Comparison of ENCODE assay signal across 8 cellular contexts in genomic region chr2:68467077-68467960, GRCh38. TPM values are rescaled to one million over a fixed set of nuclear protein-coding genes. Genes with fewer than 3 reads are reported as not detected.
A peak's percentile ranks its signal among the peaks of the same experiment; 100 is the strongest.
DNase-seq lines count a peak whose midpoint lies in the region; ATAC-seq, FAIRE-seq and TF ChIP-seq lines count a peak whose summit lies in the region.

A gene with protein sequence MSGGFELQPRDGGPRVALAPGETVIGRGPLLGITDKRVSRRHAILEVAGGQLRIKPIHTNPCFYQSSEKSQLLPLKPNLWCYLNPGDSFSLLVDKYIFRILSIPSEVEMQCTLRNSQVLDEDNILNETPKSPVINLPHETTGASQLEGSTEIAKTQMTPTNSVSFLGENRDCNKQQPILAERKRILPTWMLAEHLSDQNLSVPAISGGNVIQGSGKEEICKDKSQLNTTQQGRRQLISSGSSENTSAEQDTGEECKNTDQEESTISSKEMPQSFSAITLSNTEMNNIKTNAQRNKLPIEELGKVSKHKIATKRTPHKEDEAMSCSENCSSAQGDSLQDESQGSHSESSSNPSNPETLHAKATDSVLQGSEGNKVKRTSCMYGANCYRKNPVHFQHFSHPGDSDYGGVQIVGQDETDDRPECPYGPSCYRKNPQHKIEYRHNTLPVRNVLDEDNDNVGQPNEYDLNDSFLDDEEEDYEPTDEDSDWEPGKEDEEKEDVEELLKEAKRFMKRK (plus strand): TSS chr2:68467585. CDS start chr2:68467732, 147 bp downstream.
TSS of gene FBXO48 (minus strand) at chr2:68467294. CDS start at chr2:68465145, 2,149 bp downstream.

- no peaks in the 10 kb centered on the region for H3K27me3 Mint-ChIP-seq in activated B cell treated with CpG ODN at 0.5 μM for 24 hours

- no peaks in the 10 kb centered on the region for H3K36me3 ChIP-seq in small intestine (ENCODE audit: control insufficient read depth in 2 of 2, insufficient read depth in 2 of 2, low read length in 2 of 2)

- H3K27me3 ChIP-seq in small intestine (ENCODE audit: control insufficient read depth in 2 of 2, insufficient read depth in 2 of 2, low read length in 2 of 2): no peaks in the 10 kb centered on the region

- TF ChIP-seq CTCF in AG09309 (IDR thresholded peaks at IDR 0.05; ENCODE audit: control insufficient read depth, insufficient read depth, low read depth, low read length, missing control alignments): no peak
- TF ChIP-seq CTCF in activated B cell treated with CpG ODN at 0.5 μM for 24 hours (IDR thresholded peaks at IDR 0.05): no peak

- H3K4me3 ChIP-seq in AG09309 (ENCODE audit: control insufficient read depth, low read depth, low read length) (peak within 1 kb of the TSS; percentile 92), small intestine (ENCODE audit: low read depth in 1 of 2, low read length in 2 of 2) (peak within 1 kb of the TSS; percentile 69 to 88)

- POLR2A ChIA-PET in activated B cell treated with CpG ODN at 0.5 μM for 24 hours (lab: Charles Lee): interaction anchor here (0.9 to 1.9 kb wide), 17 partner anchors 20 to 970 kb away, joined by 3 to 16 read pairs (median 4); partner anchors contain the start of genes NFU1 and PNO1

- peaks cover 29% of the 10 kb centered on the region for H3K4me1 Mint-ChIP-seq in activated B cell treated with CpG ODN at 0.5 μM for 24 hours

- no peaks in the 10 kb centered on the region for H3K9me3 ChIP-seq in small intestine (ENCODE audit: control insufficient read depth, low read depth)

- intact Hi-C loops in activated B cell treated with CpG ODN at 0.5 μM for 24 hours (cut with micrococcal nuclease): loop anchor here (1.0 to 10.0 kb wide), 14 partner anchors 26 to 1835 kb away; partner anchors contain the start of genes ANTXR1, C1D, FAM136A and GFPT1

- ATAC-seq in GM19023 (IDR thresholded peaks at IDR 0.05; ENCODE audit: unreplicated experiment): peak; percentile 92
- ATAC-seq in HG03196 (IDR thresholded peaks at IDR 0.05; ENCODE audit: unreplicated experiment): peak; percentile 98
- ATAC-seq in activated B cell treated with CpG ODN at 0.5 μM for 24 hours (ENCODE audit: low read depth): peak; percentile 94

- WGBS in small intestine, 3 donors: 0 to 1% (median 0%) methylated on average over 78 to 82 of the region's 82 CpGs

- peaks cover 0 to 2% of the 10 kb centered on the region in 2 donors for H3K4me1 ChIP-seq in small intestine (ENCODE audit: control insufficient read depth in 2 of 2, insufficient read depth in 1 of 2, low read depth in 1 of 2, low read length in 1 of 2)

- H3K9me3 Mint-ChIP-seq in activated B cell treated with CpG ODN at 0.5 μM for 24 hours: no peaks in the 10 kb centered on the region

- CTCF ChIA-PET in activated B cell treated with CpG ODN at 0.5 μM for 24 hours (lab: Charles Lee): interaction anchor here (1.0 to 8.2 kb wide), 10 partner anchors 14 to 457 kb away, joined by 3 to 165 read pairs (median 11); no protein-coding TSS in a partner anchor

- peaks cover 10% of the 10 kb centered on the region for H3K36me3 Mint-ChIP-seq in activated B cell treated with CpG ODN at 0.5 μM for 24 hours (ENCODE audit: low read depth)

- peak; percentile 77 for FAIRE-seq in small intestine (lab: Jason Lieb, UNC)

- H3K27ac ChIP-seq in caudate nucleus (ENCODE audit: low read depth, low read length) (peak within 1 kb of the TSS; percentile 58), small intestine (ENCODE audit: low read depth in 1 of 2, low read length in 1 of 2) (peak within 1 kb of the TSS; percentile 78 to 89)

- H3K4me3 Mint-ChIP-seq in activated B cell treated with CpG ODN at 0.5 μM for 24 hours: peak within 1 kb of the TSS; percentile 98

- peak; percentile 97 for DNase-seq in AG09309 (ENCODE audit: low read depth)
- peak; percentile 99 for DNase-seq in NCI-H226
- peak; percentile 96 for DNase-seq in activated B cell treated with CpG ODN at 0.5 μM for 24 hours
- DNase-seq in caudate nucleus (lab: John Stamatoyannopoulos, UW): peak; percentile 73 to 100 (median 97)
- DNase-seq in iPS-NIHi7 (ENCODE audit: extremely low spot score): peak; percentile 94
- peak; percentile 100 for DNase-seq in small intestine

- H3K27ac Mint-ChIP-seq in activated B cell treated with CpG ODN at 0.5 μM for 24 hours: peak within 1 kb of the TSS; percentile 93

RNA-seq across cellular contexts. Expression of the first gene that starts in this region (rescaled TPM):
- 6.4 and 6.8 TPM in 2 replicates for total RNA-seq in activated B cell treated with CpG ODN at 0.5 μM for 24 hours
- under 1 TPM; 0.27 to 0.45 (median 0.42) TPM for polyA plus RNA-seq in small intestine

RNA-seq across cellular contexts. Expression of gene FBXO48, which starts in this region (rescaled TPM):
- 1.8 and 2.6 TPM in 2 replicates for total RNA-seq in activated B cell treated with CpG ODN at 0.5 μM for 24 hours
- 1 to 10 TPM in 2 of 3 donors, under 1 TPM in 1; 0.78 to 2.2 (median 1.1) TPM for polyA plus RNA-seq in small intestine

Comparison
In these comparisons a context has a peak if more than half of its experiments do, and no peak if none do; other contexts are left out.
1. Peak in every context shown above with its lines: DNase-seq, ATAC-seq, H3K4me3 ChIP-seq and H3K27ac ChIP-seq.